In genomic region chr16:50478021-50478772, GRCh38 we compare ENCODE assay signal across 1 cellular context.
TF ChIP-seq lines count a peak whose summit lies in the region.

No MANE protein-coding gene starts in this region.

TF ChIP-seq in GM23338, 12 proteins besides CTCF, POLR2A, EP300 and RAD21 (continued from another document):
- TF ChIP-seq, protein P1, sequence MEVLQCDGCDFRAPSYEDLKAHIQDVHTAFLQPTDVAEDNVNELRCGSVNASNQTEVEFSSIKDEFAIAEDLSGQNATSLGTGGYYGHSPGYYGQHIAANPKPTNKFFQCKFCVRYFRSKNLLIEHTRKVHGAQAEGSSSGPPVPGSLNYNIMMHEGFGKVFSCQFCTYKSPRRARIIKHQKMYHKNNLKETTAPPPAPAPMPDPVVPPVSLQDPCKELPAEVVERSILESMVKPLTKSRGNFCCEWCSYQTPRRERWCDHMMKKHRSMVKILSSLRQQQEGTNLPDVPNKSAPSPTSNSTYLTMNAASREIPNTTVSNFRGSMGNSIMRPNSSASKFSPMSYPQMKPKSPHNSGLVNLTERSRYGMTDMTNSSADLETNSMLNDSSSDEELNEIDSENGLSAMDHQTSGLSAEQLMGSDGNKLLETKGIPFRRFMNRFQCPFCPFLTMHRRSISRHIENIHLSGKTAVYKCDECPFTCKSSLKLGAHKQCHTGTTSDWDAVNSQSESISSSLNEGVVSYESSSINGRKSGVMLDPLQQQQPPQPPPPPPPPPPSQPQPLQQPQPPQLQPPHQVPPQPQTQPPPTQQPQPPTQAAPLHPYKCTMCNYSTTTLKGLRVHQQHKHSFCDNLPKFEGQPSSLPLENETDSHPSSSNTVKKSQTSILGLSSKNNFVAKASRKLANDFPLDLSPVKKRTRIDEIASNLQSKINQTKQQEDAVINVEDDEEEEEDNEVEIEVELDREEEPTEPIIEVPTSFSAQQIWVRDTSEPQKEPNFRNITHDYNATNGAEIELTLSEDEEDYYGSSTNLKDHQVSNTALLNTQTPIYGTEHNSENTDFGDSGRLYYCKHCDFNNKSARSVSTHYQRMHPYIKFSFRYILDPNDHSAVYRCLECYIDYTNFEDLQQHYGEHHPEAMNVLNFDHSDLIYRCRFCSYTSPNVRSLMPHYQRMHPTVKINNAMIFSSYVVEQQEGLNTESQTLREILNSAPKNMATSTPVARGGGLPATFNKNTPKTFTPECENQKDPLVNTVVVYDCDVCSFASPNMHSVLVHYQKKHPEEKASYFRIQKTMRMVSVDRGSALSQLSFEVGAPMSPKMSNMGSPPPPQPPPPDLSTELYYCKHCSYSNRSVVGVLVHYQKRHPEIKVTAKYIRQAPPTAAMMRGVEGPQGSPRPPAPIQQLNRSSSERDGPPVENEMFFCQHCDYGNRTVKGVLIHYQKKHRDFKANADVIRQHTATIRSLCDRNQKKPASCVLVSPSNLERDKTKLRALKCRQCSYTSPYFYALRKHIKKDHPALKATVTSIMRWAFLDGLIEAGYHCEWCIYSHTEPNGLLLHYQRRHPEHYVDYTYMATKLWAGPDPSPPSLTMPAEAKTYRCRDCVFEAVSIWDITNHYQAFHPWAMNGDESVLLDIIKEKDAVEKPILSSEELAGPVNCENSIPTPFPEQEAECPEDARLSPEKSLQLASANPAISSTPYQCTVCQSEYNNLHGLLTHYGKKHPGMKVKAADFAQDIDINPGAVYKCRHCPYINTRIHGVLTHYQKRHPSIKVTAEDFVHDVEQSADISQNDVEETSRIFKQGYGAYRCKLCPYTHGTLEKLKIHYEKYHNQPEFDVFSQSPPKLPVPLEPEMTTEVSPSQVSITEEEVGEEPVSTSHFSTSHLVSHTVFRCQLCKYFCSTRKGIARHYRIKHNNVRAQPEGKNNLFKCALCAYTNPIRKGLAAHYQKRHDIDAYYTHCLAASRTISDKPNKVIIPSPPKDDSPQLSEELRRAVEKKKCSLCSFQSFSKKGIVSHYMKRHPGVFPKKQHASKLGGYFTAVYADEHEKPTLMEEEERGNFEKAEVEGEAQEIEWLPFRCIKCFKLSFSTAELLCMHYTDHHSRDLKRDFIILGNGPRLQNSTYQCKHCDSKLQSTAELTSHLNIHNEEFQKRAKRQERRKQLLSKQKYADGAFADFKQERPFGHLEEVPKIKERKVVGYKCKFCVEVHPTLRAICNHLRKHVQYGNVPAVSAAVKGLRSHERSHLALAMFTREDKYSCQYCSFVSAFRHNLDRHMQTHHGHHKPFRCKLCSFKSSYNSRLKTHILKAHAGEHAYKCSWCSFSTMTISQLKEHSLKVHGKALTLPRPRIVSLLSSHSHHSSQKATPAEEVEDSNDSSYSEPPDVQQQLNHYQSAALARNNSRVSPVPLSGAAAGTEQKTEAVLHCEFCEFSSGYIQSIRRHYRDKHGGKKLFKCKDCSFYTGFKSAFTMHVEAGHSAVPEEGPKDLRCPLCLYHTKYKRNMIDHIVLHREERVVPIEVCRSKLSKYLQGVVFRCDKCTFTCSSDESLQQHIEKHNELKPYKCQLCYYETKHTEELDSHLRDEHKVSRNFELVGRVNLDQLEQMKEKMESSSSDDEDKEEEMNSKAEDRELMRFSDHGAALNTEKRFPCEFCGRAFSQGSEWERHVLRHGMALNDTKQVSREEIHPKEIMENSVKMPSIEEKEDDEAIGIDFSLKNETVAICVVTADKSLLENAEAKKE (CRISPR knock-in tag; IDR thresholded peaks at IDR 0.05): no peak
TF ChIP-seq in GM23338: peak in this region for 0.
